Comparison of ENCODE assay signal across 8 cellular contexts in genomic region chr9:98118640-98119601, GRCh38. TPM values are rescaled to one million over a fixed set of nuclear protein-coding genes. Genes with fewer than 3 reads are reported as not detected.
DNase-seq lines count a peak whose midpoint lies in the region; ATAC-seq lines count a peak whose summit lies in the region.

TSS of gene TRIM14 (minus strand) at chr9:98119222. CDS start at chr9:98119188, 34 bp downstream.

- H3K23ac ChIP-seq in mesendoderm (ENCODE audit: low read length) = no peak within 1 kb of the TSS

- peaks cover 33% of the 10 kb centered on the region for H3K36me3 Mint-ChIP-seq in effector memory CD8-positive, alpha-beta T cell (ENCODE audit: insufficient read depth)

- peak; percentile 65 for ATAC-seq in HG02885 (IDR thresholded peaks at IDR 0.05; ENCODE audit: poor library complexity, unreplicated experiment)
- peak; percentile 64 for ATAC-seq in effector memory CD8-positive, alpha-beta T cell (replicated peaks)

- no peaks in the 10 kb centered on the region for H3K27me3 ChIP-seq in mesendoderm (ENCODE audit: insufficient read depth, low read length, poor library complexity)

- H2BK120ac ChIP-seq in mesendoderm (ENCODE audit: low read depth, low read length) = no peak within 1 kb of the TSS

- DNase-seq in NCI-H82 (lab: John Stamatoyannopoulos, UW) = peak; percentile 26
- DNase-seq in NCI-H82 treated with DMSO at 0.1 percent for 48 hours (lab: John Stamatoyannopoulos, UW; ENCODE audit: unreplicated experiment) = no peak
- peak; percentile 18 for DNase-seq in NCI-H2196 treated with DMSO at 0.1 percent for 48 hours (lab: John Stamatoyannopoulos, UW; ENCODE audit: unreplicated experiment)
- DNase-seq in activated CD4-positive, alpha-beta T cell treated with anti-CD3 and anti-CD28 coated beads, Interleukin-2, amount 50 U/mL, for 1 hour = peak; percentile 34
- DNase-seq in effector memory CD8-positive, alpha-beta T cell = peak; percentile 22 to 36 (median 28)
- peak; percentile 64 for DNase-seq in mesendoderm
- DNase-seq in stimulated activated CD8-positive, alpha-beta memory T cell treated with anti-CD3 and anti-CD28 coated beads, Interleukin-4, amount 100 ng/mL, for 48 hours = peak; percentile 78

- H3K4me3 ChIP-seq in mesendoderm (ENCODE audit: low read length) = peak within 1 kb of the TSS; percentile 35

- WGBS in mesendoderm (ENCODE audit: extremely low coverage, insufficient coverage, low lambda C conversion rate) = no CpG with 5 or more reads among the region's 71 CpGs

- no peaks in the 10 kb centered on the region for H3K36me3 ChIP-seq in mesendoderm (ENCODE audit: control insufficient read depth, insufficient read depth, low read length)

- H3K79me1 ChIP-seq in mesendoderm (ENCODE audit: low read length) = no peaks in the 10 kb centered on the region

- no peak within 1 kb of the TSS for H3K18ac ChIP-seq in mesendoderm (ENCODE audit: low read length)

- no peak within 1 kb of the TSS for H4K5ac ChIP-seq in mesendoderm (ENCODE audit: low read length)

- peak within 1 kb of the TSS; percentile 95 to 99 for H3K27ac Mint-ChIP-seq in effector memory CD8-positive, alpha-beta T cell

- H3K4ac ChIP-seq in mesendoderm (ENCODE audit: low read depth, low read length) = no peak within 1 kb of the TSS

- H2AK5ac ChIP-seq in mesendoderm (ENCODE audit: low read length) = no peak within 1 kb of the TSS

- no peaks in the 10 kb centered on the region for H3K79me2 ChIP-seq in mesendoderm (ENCODE audit: control insufficient read depth, insufficient read depth, low read length)

- no peaks in the 10 kb centered on the region for H3K4me1 ChIP-seq in mesendoderm (ENCODE audit: control insufficient read depth, low read depth, low read length)

- H3K56ac ChIP-seq in mesendoderm (ENCODE audit: low read length) = peak within 1 kb of the TSS; percentile 91

- no peak within 1 kb of the TSS for H4K8ac ChIP-seq in mesendoderm (ENCODE audit: low read depth, low read length)

- H3K4me3 Mint-ChIP-seq in effector memory CD8-positive, alpha-beta T cell = peak within 1 kb of the TSS; percentile 85 to 96

- H3K27ac ChIP-seq in mesendoderm (ENCODE audit: low read depth, low read length) = no peak within 1 kb of the TSS

- H3K9ac ChIP-seq in mesendoderm (ENCODE audit: low read length) = peak within 1 kb of the TSS; percentile 61

- H3K4me2 ChIP-seq in mesendoderm (ENCODE audit: low read length) = peak within 1 kb of the TSS; percentile 69

- H2BK15ac ChIP-seq in mesendoderm (replicated peaks; ENCODE audit: low read depth) = no peak within 1 kb of the TSS

- no peaks in the 10 kb centered on the region for H3K27me3 Mint-ChIP-seq in effector memory CD8-positive, alpha-beta T cell

- no peak within 1 kb of the TSS for H2BK5ac ChIP-seq in mesendoderm (ENCODE audit: low read length)

- H3K9me3 Mint-ChIP-seq in effector memory CD8-positive, alpha-beta T cell = no peaks in the 10 kb centered on the region

- H3K4me1 Mint-ChIP-seq in effector memory CD8-positive, alpha-beta T cell (ENCODE audit: low read depth in 2 of 2) = peaks cover 40 to 49% of the 10 kb centered on the region in 2 donors

RNA-seq across cellular contexts. Expression of gene TRIM14, which starts in this region (rescaled TPM):
- polyA plus RNA-seq in mesendoderm (2013, experiment 1 of 2) = 7.3 TPM
- polyA plus RNA-seq in mesendoderm (2013, experiment 2 of 2) = 7.3 TPM
